In the genomic region with DNA sequence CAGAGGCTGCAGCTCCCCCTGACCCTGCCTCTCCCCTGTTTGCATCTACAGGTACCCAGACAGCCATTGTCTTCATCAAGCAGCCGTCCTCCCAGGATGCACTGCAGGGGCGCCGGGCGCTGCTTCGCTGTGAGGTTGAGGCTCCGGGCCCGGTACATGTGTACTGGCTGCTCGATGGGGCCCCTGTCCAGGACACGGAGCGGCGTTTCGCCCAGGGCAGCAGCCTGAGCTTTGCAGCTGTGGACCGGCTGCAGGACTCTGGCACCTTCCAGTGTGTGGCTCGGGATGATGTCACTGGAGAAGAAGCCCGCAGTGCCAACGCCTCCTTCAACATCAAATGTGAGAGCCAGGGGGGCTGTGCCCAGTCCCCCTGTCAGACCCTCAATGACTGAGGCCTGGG, we compare ENCODE assay signal across 18 cellular contexts. TPM values are rescaled to one million over a fixed set of nuclear protein-coding genes. Genes with fewer than 3 reads are reported as not detected.
A peak's percentile ranks its signal among the peaks of the same experiment; 100 is the strongest.
DNase-seq lines count a peak whose midpoint lies in the region; ATAC-seq and TF ChIP-seq lines count a peak whose summit lies in the region.
"Had no signal": no experiment of that assay in that cellular context is flagged by ENCODE, and none has a peak within 500 bp of the region (broad histone marks: within the 10 kb centered on the region; RNA-seq: fewer than 3 reads in every experiment).

No MANE protein-coding gene starts in this region.

- DNase-seq in GM10248 (ENCODE audit: extremely low spot score) (peak; percentile 4), RWPE1 (ENCODE audit: low spot score) (no peak), SW 1271 (lab: John Stamatoyannopoulos, UW) (no peak), T-helper 17 cell (no peak)
- DNase-seq: activated CD4-positive, alpha-beta T cell treated with anti-CD3 and anti-CD28 coated beads, Interleukin-2, amount 10 ng/mL, durations not matched to agents 7 days and 5 days; activated CD8-positive, alpha-beta memory T cell treated with anti-CD3 and anti-CD28 coated beads, Interleukin-2, amount 10 ng/mL, durations not matched to agents 7 days and 5 days; activated naive CD4-positive, alpha-beta T cell treated with Interleukin-2 at 50 U/mL for 16 hours; CD4-positive, alpha-beta T cell; KG1; NCI-H1436 treated with DMSO at 0.1 percent for 48 hours; sigmoid colon; stimulated activated naive CD4-positive, alpha-beta T cell treated with Interleukin-2 at 50 U/mL for 16 hours had no signal

- no peaks in the 10 kb centered on the region for H3K4me1 Mint-ChIP-seq in T-helper 17 cell
- H3K4me1 Mint-ChIP-seq: activated CD4-positive, alpha-beta T cell treated with anti-CD3 and anti-CD28 coated beads, Interleukin-2, amount 10 ng/mL, durations not matched to agents 7 days and 5 days; activated CD8-positive, alpha-beta memory T cell treated with anti-CD3 and anti-CD28 coated beads, Interleukin-2, amount 10 ng/mL, durations not matched to agents 7 days and 5 days had no signal

- peak overlapping the region; percentile 24 for H3K9ac ChIP-seq in iPS-15b (ENCODE audit: low read depth, low read length)
- no peak overlapping the region for H3K9ac ChIP-seq in skeletal muscle satellite cell (ENCODE audit: low read depth, low read length)

- H3K4me3 Mint-ChIP-seq in T-helper 17 cell, result no peak overlapping the region
- H3K4me3 Mint-ChIP-seq: activated CD4-positive, alpha-beta T cell treated with anti-CD3 and anti-CD28 coated beads, Interleukin-2, amount 10 ng/mL, durations not matched to agents 7 days and 5 days; activated CD8-positive, alpha-beta memory T cell treated with anti-CD3 and anti-CD28 coated beads, Interleukin-2, amount 10 ng/mL, durations not matched to agents 7 days and 5 days; CD4-positive, alpha-beta T cell had no signal

- ATAC-seq in GM19397 (IDR thresholded peaks at IDR 0.05; ENCODE audit: unreplicated experiment), result no peak
- ATAC-seq in T-helper 17 cell, result no peak
- ATAC-seq: activated CD8-positive, alpha-beta memory T cell treated with anti-CD3 and anti-CD28 coated beads, Interleukin-2, amount 10 ng/mL, durations not matched to agents 7 days and 5 days had no signal

- POLR2A ChIA-PET in GM10248 (lab: Yijun Ruan, JAX) (no interaction called here), RWPE1 (lab: Yijun Ruan, JAX; ENCODE audit: low non-redundant PET) (interaction anchor here (0.6 kb wide), 2 partner anchors 14 to 387 kb away, joined by 3 read pairs; no protein-coding TSS in a partner anchor)

- H3K36me3 ChIP-seq in iPS-15b (ENCODE audit: control insufficient read depth, insufficient read depth, low read length), result peaks cover 14% of the 10 kb centered on the region
- no peaks in the 10 kb centered on the region for H3K36me3 ChIP-seq in skeletal muscle satellite cell (ENCODE audit: insufficient read depth, low read length)
- H3K36me3 ChIP-seq: neutrophil, sigmoid colon had no signal

- no peaks in the 10 kb centered on the region for H3K27me3 ChIP-seq in iPS-15b (ENCODE audit: control insufficient read depth, insufficient read depth, low read length)
- no peaks in the 10 kb centered on the region for H3K27me3 ChIP-seq in skeletal muscle satellite cell (ENCODE audit: control insufficient read depth, insufficient read depth, low read length)
- H3K27me3 ChIP-seq: neutrophil had no signal

- CTCF ChIA-PET in GM10248 (lab: Yijun Ruan, JAX), result interaction anchor here (9.1 kb wide), 1 partner anchor 14 kb away, joined by 41 read pairs; no protein-coding TSS in a partner anchor
- CTCF ChIA-PET in RWPE1 (lab: Yijun Ruan, JAX), result interaction anchor here (0.6 to 1.7 kb wide), 5 partner anchors 44 to 97 kb away, joined by 3 to 6 read pairs (median 3); a partner anchor contains a TSS

- no peak overlapping the region for H3K4me3 ChIP-seq in iPS-15b (ENCODE audit: low read depth, low read length)
- H3K4me3 ChIP-seq in skeletal muscle satellite cell (ENCODE audit: low read length), result peak overlapping the region; percentile 1
- H3K4me3 ChIP-seq: lung, sigmoid colon had no signal

- peaks cover 39% of the 10 kb centered on the region for H3K27me3 Mint-ChIP-seq in T-helper 17 cell
- H3K27me3 Mint-ChIP-seq: activated CD4-positive, alpha-beta T cell treated with anti-CD3 and anti-CD28 coated beads, Interleukin-2, amount 10 ng/mL, durations not matched to agents 7 days and 5 days; activated CD8-positive, alpha-beta memory T cell treated with anti-CD3 and anti-CD28 coated beads, Interleukin-2, amount 10 ng/mL, durations not matched to agents 7 days and 5 days; CD4-positive, alpha-beta T cell; progenitor cell of endocrine pancreas had no signal

- H3K9me3 ChIP-seq in iPS-15b (ENCODE audit: control insufficient read depth, insufficient read depth, low read length) (no peaks in the 10 kb centered on the region), skeletal muscle satellite cell (replicated peaks; ENCODE audit: low read length) (no peaks in the 10 kb centered on the region), T-helper 17 cell (ENCODE audit: control insufficient read depth, low read length, poor library complexity, severe bottlenecking) (no peaks in the 10 kb centered on the region)
- H3K9me3 ChIP-seq: neutrophil, sigmoid colon had no signal

- peak overlapping the region; percentile 24 for H3K4me2 ChIP-seq in skeletal muscle satellite cell (ENCODE audit: low read length)

- no peak overlapping the region for H3K27ac Mint-ChIP-seq in T-helper 17 cell
- H3K27ac Mint-ChIP-seq: activated CD4-positive, alpha-beta T cell treated with anti-CD3 and anti-CD28 coated beads, Interleukin-2, amount 10 ng/mL, durations not matched to agents 7 days and 5 days; activated CD8-positive, alpha-beta memory T cell treated with anti-CD3 and anti-CD28 coated beads, Interleukin-2, amount 10 ng/mL, durations not matched to agents 7 days and 5 days; CD4-positive, alpha-beta T cell; progenitor cell of endocrine pancreas had no signal

- no peaks in the 10 kb centered on the region for H3K36me3 Mint-ChIP-seq in T-helper 17 cell (ENCODE audit: low read depth)
- H3K36me3 Mint-ChIP-seq: activated CD8-positive, alpha-beta memory T cell treated with anti-CD3 and anti-CD28 coated beads, Interleukin-2, amount 10 ng/mL, durations not matched to agents 7 days and 5 days had no signal

- TF ChIP-seq CTCF in GM10248 (IDR thresholded peaks at IDR 0.05; ENCODE audit: control extremely low read depth, extremely low read depth, low read depth, missing control alignments) (no peak), RWPE1 (conservative IDR thresholded peaks at IDR 0.05; ENCODE audit: low read depth) (no peak)

- peak overlapping the region; percentile 50 for H3K27ac ChIP-seq in RWPE1
- H3K27ac ChIP-seq: neutrophil, sigmoid colon had no signal

- H3K4me1 ChIP-seq in iPS-15b (ENCODE audit: control insufficient read depth, insufficient read depth, low read length), result no peaks in the 10 kb centered on the region
- H3K4me1 ChIP-seq in skeletal muscle satellite cell (ENCODE audit: control insufficient read depth, insufficient read depth, low read length), result peaks cover 38% of the 10 kb centered on the region

RNA-seq across cellular contexts. Expression of a gene that starts 42.1 kb away (rescaled TPM):
- 15.7 and 16.4 TPM in 2 replicates for total RNA-seq in skeletal muscle satellite cell (2012; rRNA removed)
- 10 to 100 TPM; 26.3 to 27.9 TPM for total RNA-seq in T-helper 17 cell

RNA-seq across cellular contexts. Expression of a gene that starts 52.8 kb away (rescaled TPM):
- 17.0 and 20.1 TPM in 2 replicates for total RNA-seq in skeletal muscle satellite cell (2012; rRNA removed)
- total RNA-seq in T-helper 17 cell, result 1 to 10 TPM in 1 of 2 donors, under 1 TPM in 1; 0.62 to 1.6 TPM

RNA-seq across cellular contexts. Expression of a gene that starts 53.1 kb away (rescaled TPM):
- total RNA-seq in skeletal muscle satellite cell (2012; rRNA removed), result 12.0 and 13.9 TPM in 2 replicates
- 10 to 100 TPM; 73.9 to 78.0 TPM for total RNA-seq in T-helper 17 cell
